In genomic region chr13:53250272-53250875, GRCh38 we compare ENCODE assay signal across 8 cellular contexts.
DNase-seq lines count a peak whose midpoint lies in the region; ATAC-seq, FAIRE-seq and TF ChIP-seq lines count a peak whose summit lies in the region.

No MANE protein-coding gene starts in this region.

- no TSS peak for BruUV-seq in OCI-LY7 (replicated peaks; lab: Mats Ljungman, UMichigan)

- intact Hi-C loops in OCI-LY7 (cut with micrococcal nuclease; ENCODE audit: unreplicated experiment) = loop anchor here (5.0 kb wide), 1 partner anchor 532 kb away; no protein-coding TSS in a partner anchor
- intact Hi-C loops in lower lobe of right lung (cut with DNase I) = no loop called here

- H3K27me3 ChIP-seq in lower lobe of right lung (ENCODE audit: low read depth) = no peaks in the 10 kb centered on the region

- H3K36me3 ChIP-seq in OCI-LY7 (ENCODE audit: insufficient read depth, low read length) (no peaks in the 10 kb centered on the region), lower lobe of right lung (no peaks in the 10 kb centered on the region)

- H3K4me1 ChIP-seq in OCI-LY7 (ENCODE audit: insufficient read depth, low read length, poor library complexity, severe bottlenecking) = no peaks in the 10 kb centered on the region
- H3K4me1 ChIP-seq in lower lobe of right lung = no peaks in the 10 kb centered on the region

- no peak overlapping the region for H3K27ac ChIP-seq in OCI-LY7 (ENCODE audit: low read depth, low read length, poor library complexity, severe bottlenecking)
- no peak overlapping the region for H3K27ac ChIP-seq in lower lobe of right lung

- POLR2A ChIA-PET in OCI-LY7 (lab: Charles Lee) = no interaction called here

- FAIRE-seq in colon (lab: Jason Lieb, UNC) = peak; percentile 91

- peak; percentile 75 to 82 for ATAC-seq in lower lobe of right lung

- no peak overlapping the region for H3K4me3 ChIP-seq in OCI-LY7 (ENCODE audit: low read depth, low read length, poor library complexity, severe bottlenecking)
- H3K4me3 ChIP-seq in lower lobe of right lung = no peak overlapping the region

- CTCF ChIA-PET in OCI-LY7 (lab: Charles Lee; ENCODE audit: unreplicated experiment) = interaction anchor here (0.6 kb wide), 1 partner anchor 313 kb away, joined by 5 read pairs; no protein-coding TSS in a partner anchor

- no peak overlapping the region for H3K4me2 ChIP-seq in OCI-LY7 (ENCODE audit: low read length)

- H3K79me2 ChIP-seq in OCI-LY7 (ENCODE audit: insufficient read depth, low read depth, low read length) = no peaks in the 10 kb centered on the region

- H3K9me3 ChIP-seq in OCI-LY7 (ENCODE audit: low read length) (no peaks in the 10 kb centered on the region), lower lobe of right lung (no peaks in the 10 kb centered on the region)

- H2AFZ ChIP-seq in OCI-LY7 (ENCODE audit: low read length) = no peak overlapping the region

- no peaks in the 10 kb centered on the region for H4K20me1 ChIP-seq in OCI-LY7 (ENCODE audit: insufficient read depth, low read length)

- no peaks in the 10 kb centered on the region for H3K9me2 ChIP-seq in OCI-LY7 (ENCODE audit: insufficient read depth, low read length)

- peak; percentile 79 for TF ChIP-seq CTCF in LNCAP (IDR thresholded peaks at IDR 0.05)
- TF ChIP-seq CTCF in OCI-LY7 (conservative IDR thresholded peaks at IDR 0.05; ENCODE audit: low read length) = peak; percentile 98
- peak; percentile 72 for TF ChIP-seq CTCF in lower lobe of right lung (IDR thresholded peaks at IDR 0.05)

- peak; percentile 3 to 9 for DNase-seq in stimulated activated CD4-positive, alpha-beta T cell treated with anti-CD3 and anti-CD28 coated beads, Interleukin-2, amount 100 ng/mL, for 48 hours
- DNase-seq in stimulated activated CD4-positive, alpha-beta T cell treated with anti-CD3 and anti-CD28 coated beads, Interleukin-4, amount 100 ng/mL, for 1 hour = no peak
- DNase-seq in HCEC 1CT (peak; percentile 62), OCI-LY7 (ENCODE audit: low spot score) (peak; percentile 79), lower lobe of right lung (no peak), activated gamma-delta T cell treated with Interleukin-2 at 50 U/mL for 16 hours (no peak)

Comparison
In these comparisons a context has a peak if more than half of its experiments do, and no peak if none do; other contexts are left out.
1. DNase-seq: peak in stimulated activated CD4-positive, alpha-beta T cell treated with anti-CD3 and anti-CD28 coated beads, Interleukin-2, amount 100 ng/mL, for 48 hours (2 of 2), HCEC 1CT (single experiment) and OCI-LY7 (single experiment); none in stimulated activated CD4-positive, alpha-beta T cell treated with anti-CD3 and anti-CD28 coated beads, Interleukin-4, amount 100 ng/mL, for 1 hour (single experiment), lower lobe of right lung (single experiment) and activated gamma-delta T cell treated with Interleukin-2 at 50 U/mL for 16 hours (single experiment).
2. Peak in every context shown above with its lines, with median percentiles within 50 percentile points of each other: CTCF ChIP-seq.